Comparison of ENCODE assay signal across 8 cellular contexts in the genomic region with DNA sequence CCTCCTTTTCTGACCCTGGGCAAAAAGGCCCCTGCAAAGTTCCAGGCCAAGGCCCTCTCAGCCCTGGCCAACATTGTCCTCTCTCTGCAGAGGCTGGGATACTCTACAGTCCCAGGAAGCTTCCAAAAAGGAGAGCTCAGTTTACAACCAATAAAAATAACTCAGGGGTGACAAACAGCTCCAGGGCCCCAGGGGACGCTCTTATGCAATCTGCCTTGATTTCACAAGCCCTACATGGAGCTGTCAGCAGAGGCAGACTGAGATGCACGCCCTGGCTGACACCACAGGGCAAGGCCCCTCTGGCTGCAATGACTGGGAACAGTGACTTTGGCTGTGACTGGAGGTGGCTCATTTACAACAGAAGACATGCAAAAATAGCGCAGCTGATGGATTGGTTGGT.
DNase-seq lines count a peak whose midpoint lies in the region; ATAC-seq and TF ChIP-seq lines count a peak whose summit lies in the region.

No MANE protein-coding gene starts in this region.

- 0 to 7% methylated on average over 3 of the region's 3 CpGs for WGBS in GM23248 (ENCODE audit: low coverage in 1 of 2, low lambda C conversion rate in 2 of 2, missing lambda C conversion rate in 2 of 2), 2 experiments

- no peaks in the 10 kb centered on the region for H3K27me3 ChIP-seq in GM23248 (replicated peaks; ENCODE audit: insufficient read depth)
- no peaks in the 10 kb centered on the region for H3K27me3 ChIP-seq in PC-9 (ENCODE audit: insufficient read depth, low read depth)
- H3K27me3 ChIP-seq in gastrocnemius medialis = no peaks in the 10 kb centered on the region

- H3K79me2 ChIP-seq in GM23248 (ENCODE audit: insufficient read depth) (no peaks in the 10 kb centered on the region), PC-9 (ENCODE audit: low read depth) (no peaks in the 10 kb centered on the region)

- DNase-seq in GM23248 (peak; percentile 93), PC-9 (peak; percentile 74 to 96), Right ventricle myocardium inferior (ENCODE audit: missing footprints) (peak; percentile 94), gastrocnemius medialis (peak; percentile 98 to 99)
- no peak for DNase-seq in stimulated activated naive CD4-positive, alpha-beta T cell (lab: John Stamatoyannopoulos, UW)

- H3F3A ChIP-seq in GM23248 (ENCODE audit: insufficient read depth) = 0 out of 2 replicates have a peak, but pooled peaks cover 6% of the 10 kb centered on the region
- H3F3A ChIP-seq in PC-9 (ENCODE audit: insufficient read depth, low read depth) = peaks cover 14% of the 10 kb centered on the region

- H3K9me2 ChIP-seq in GM23248 (ENCODE audit: insufficient read depth) (no peaks in the 10 kb centered on the region), PC-9 (ENCODE audit: insufficient read depth) (no peaks in the 10 kb centered on the region)

- H3K9ac ChIP-seq in GM23248 = no peak overlapping the region

- no peak overlapping the region for H2AFZ ChIP-seq in GM23248
- H2AFZ ChIP-seq in PC-9 = no peak overlapping the region

- H4K20me1 ChIP-seq in GM23248 (ENCODE audit: insufficient read depth) = no peaks in the 10 kb centered on the region
- H4K20me1 ChIP-seq in PC-9 (ENCODE audit: insufficient read depth) = no peaks in the 10 kb centered on the region

- BruUV-seq in PC-9 (replicated peaks; lab: Mats Ljungman, UMichigan) = no TSS peak

- H3K4me3 ChIP-seq in GM23248 (no peak overlapping the region), PC-9 (no peak overlapping the region), gastrocnemius medialis (no peak overlapping the region)

- H3K4me2 ChIP-seq in GM23248 (ENCODE audit: unreplicated experiment) (no peak overlapping the region), PC-9 (0 out of 2 replicates have a peak overlapping the region, but pooled peaks have one; percentile 7)

- intact Hi-C loops in PC-9 (cut with micrococcal nuclease; ENCODE audit: unreplicated experiment) (no loop called here), Right ventricle myocardium inferior (cut with DNase I) (loop anchor here (5.0 kb wide), 1 partner anchor 129 kb away; the partner anchor contains the start of gene MED13L), gastrocnemius medialis (cut with DNase I; ENCODE audit: low total_unique reads) (loop anchor here (1.0 to 10.0 kb wide), 7 partner anchors 45 to 1180 kb away; partner anchors contain the start of gene MED13L)

- in situ Hi-C loops in GM23248 (cut with MboI) (no loop called here), gastrocnemius medialis (cut with MboI; ENCODE audit: low sequenced_read_pairs in 4 of 4) (loop anchor here in 1 of 4 donors (25.0 kb wide), 1 partner anchor 419 kb away; no protein-coding TSS in a partner anchor)

- H3K9me3 ChIP-seq in GM23248 (ENCODE audit: low read depth) (no peaks in the 10 kb centered on the region), PC-9 (ENCODE audit: insufficient read depth, low read depth) (no peaks in the 10 kb centered on the region), gastrocnemius medialis (no peaks in the 10 kb centered on the region)

- POLR2A ChIA-PET in PC-9 (lab: Charles Lee; ENCODE audit: unreplicated experiment) = interaction anchor here (0.5 to 0.6 kb wide), 2 partner anchors 47 to 62 kb away, joined by 3 to 4 read pairs; no protein-coding TSS in a partner anchor

- CTCF ChIA-PET in PC-9 (lab: Charles Lee) = no interaction called here

- ATAC-seq in Right ventricle myocardium inferior (peak; percentile 96), gastrocnemius medialis (peak; percentile 94 to 99), HG02610 (IDR thresholded peaks at IDR 0.05; ENCODE audit: unreplicated experiment) (no peak), HG03159 (IDR thresholded peaks at IDR 0.05; ENCODE audit: unreplicated experiment) (no peak), HG02571 (IDR thresholded peaks at IDR 0.05; ENCODE audit: unreplicated experiment) (no peak)

- TF ChIP-seq CTCF in PC-9 (conservative IDR thresholded peaks at IDR 0.05) = no peak; the same call in 1 of the 2 replicates
- TF ChIP-seq CTCF in gastrocnemius medialis (IDR thresholded peaks at IDR 0.05 in 4 of 5, conservative IDR thresholded peaks at IDR 0.05 in 1 of 5) = peak in 2 of 5 experiments; percentile 37 to 39

- peak overlapping the region; percentile 44 for H3K27ac ChIP-seq in GM23248
- H3K27ac ChIP-seq in PC-9 = peak overlapping the region; percentile 63
- peak overlapping the region; percentile 62 to 73 (median 68) for H3K27ac ChIP-seq in gastrocnemius medialis

- TF ChIP-seq POLR2A in gastrocnemius medialis (IDR thresholded peaks at IDR 0.05) = peak in 1 of 2 donors; percentile 30

- H3K36me3 ChIP-seq in GM23248 (ENCODE audit: low read depth) = no peaks in the 10 kb centered on the region
- H3K36me3 ChIP-seq in PC-9 (ENCODE audit: low read depth) = no peaks in the 10 kb centered on the region
- H3K36me3 ChIP-seq in gastrocnemius medialis = no peaks in the 10 kb centered on the region

- H3K4me1 ChIP-seq in GM23248 (ENCODE audit: insufficient read depth) (peaks cover 28% of the 10 kb centered on the region), PC-9 (replicated peaks; ENCODE audit: insufficient read depth) (peaks cover 17% of the 10 kb centered on the region), gastrocnemius medialis (peaks cover 17 to 24% of the 10 kb centered on the region in 2 donors)

Comparison
In these comparisons a context has a peak if more than half of its experiments do, and no peak if none do; other contexts are left out.
1. DNase-seq: peak in GM23248 (single experiment), PC-9 (2 of 2), Right ventricle myocardium inferior (single experiment) and gastrocnemius medialis (2 of 2); none in stimulated activated naive CD4-positive, alpha-beta T cell (0 of 6).
2. ATAC-seq: peak in Right ventricle myocardium inferior (single experiment) and gastrocnemius medialis (2 of 2); none in HG02610 (single experiment), HG03159 (single experiment) and HG02571 (single experiment).
3. Peak in every context shown above with its lines, with median percentiles within 50 percentile points of each other: H3K27ac ChIP-seq.